In the genomic region with DNA sequence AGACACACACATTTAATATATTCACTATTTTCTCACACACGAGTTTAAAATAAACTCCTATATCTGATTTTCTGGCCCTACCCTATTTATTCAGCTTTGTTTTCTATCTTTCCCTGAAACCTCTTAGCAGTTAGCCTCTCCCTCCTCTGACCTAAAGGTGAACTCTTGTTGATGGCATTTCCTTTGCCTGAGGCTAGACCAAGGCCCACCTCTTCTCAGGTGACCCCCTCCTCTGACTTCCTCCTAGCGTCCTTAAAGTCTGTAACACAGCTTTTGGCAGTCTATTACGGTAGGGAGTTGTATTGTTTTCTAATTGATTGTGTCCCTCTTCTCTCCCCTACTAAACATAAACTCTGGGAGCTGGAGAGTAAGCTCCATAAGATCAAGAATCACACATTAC, we compare ENCODE assay signal across 1 cellular context.
TF ChIP-seq lines count a peak whose summit lies in the region.

No MANE protein-coding gene starts in this region.

TF ChIP-seq in GM23338, 12 proteins besides CTCF, POLR2A, EP300 and RAD21 (continued from another document):
- TF ChIP-seq, protein P1, sequence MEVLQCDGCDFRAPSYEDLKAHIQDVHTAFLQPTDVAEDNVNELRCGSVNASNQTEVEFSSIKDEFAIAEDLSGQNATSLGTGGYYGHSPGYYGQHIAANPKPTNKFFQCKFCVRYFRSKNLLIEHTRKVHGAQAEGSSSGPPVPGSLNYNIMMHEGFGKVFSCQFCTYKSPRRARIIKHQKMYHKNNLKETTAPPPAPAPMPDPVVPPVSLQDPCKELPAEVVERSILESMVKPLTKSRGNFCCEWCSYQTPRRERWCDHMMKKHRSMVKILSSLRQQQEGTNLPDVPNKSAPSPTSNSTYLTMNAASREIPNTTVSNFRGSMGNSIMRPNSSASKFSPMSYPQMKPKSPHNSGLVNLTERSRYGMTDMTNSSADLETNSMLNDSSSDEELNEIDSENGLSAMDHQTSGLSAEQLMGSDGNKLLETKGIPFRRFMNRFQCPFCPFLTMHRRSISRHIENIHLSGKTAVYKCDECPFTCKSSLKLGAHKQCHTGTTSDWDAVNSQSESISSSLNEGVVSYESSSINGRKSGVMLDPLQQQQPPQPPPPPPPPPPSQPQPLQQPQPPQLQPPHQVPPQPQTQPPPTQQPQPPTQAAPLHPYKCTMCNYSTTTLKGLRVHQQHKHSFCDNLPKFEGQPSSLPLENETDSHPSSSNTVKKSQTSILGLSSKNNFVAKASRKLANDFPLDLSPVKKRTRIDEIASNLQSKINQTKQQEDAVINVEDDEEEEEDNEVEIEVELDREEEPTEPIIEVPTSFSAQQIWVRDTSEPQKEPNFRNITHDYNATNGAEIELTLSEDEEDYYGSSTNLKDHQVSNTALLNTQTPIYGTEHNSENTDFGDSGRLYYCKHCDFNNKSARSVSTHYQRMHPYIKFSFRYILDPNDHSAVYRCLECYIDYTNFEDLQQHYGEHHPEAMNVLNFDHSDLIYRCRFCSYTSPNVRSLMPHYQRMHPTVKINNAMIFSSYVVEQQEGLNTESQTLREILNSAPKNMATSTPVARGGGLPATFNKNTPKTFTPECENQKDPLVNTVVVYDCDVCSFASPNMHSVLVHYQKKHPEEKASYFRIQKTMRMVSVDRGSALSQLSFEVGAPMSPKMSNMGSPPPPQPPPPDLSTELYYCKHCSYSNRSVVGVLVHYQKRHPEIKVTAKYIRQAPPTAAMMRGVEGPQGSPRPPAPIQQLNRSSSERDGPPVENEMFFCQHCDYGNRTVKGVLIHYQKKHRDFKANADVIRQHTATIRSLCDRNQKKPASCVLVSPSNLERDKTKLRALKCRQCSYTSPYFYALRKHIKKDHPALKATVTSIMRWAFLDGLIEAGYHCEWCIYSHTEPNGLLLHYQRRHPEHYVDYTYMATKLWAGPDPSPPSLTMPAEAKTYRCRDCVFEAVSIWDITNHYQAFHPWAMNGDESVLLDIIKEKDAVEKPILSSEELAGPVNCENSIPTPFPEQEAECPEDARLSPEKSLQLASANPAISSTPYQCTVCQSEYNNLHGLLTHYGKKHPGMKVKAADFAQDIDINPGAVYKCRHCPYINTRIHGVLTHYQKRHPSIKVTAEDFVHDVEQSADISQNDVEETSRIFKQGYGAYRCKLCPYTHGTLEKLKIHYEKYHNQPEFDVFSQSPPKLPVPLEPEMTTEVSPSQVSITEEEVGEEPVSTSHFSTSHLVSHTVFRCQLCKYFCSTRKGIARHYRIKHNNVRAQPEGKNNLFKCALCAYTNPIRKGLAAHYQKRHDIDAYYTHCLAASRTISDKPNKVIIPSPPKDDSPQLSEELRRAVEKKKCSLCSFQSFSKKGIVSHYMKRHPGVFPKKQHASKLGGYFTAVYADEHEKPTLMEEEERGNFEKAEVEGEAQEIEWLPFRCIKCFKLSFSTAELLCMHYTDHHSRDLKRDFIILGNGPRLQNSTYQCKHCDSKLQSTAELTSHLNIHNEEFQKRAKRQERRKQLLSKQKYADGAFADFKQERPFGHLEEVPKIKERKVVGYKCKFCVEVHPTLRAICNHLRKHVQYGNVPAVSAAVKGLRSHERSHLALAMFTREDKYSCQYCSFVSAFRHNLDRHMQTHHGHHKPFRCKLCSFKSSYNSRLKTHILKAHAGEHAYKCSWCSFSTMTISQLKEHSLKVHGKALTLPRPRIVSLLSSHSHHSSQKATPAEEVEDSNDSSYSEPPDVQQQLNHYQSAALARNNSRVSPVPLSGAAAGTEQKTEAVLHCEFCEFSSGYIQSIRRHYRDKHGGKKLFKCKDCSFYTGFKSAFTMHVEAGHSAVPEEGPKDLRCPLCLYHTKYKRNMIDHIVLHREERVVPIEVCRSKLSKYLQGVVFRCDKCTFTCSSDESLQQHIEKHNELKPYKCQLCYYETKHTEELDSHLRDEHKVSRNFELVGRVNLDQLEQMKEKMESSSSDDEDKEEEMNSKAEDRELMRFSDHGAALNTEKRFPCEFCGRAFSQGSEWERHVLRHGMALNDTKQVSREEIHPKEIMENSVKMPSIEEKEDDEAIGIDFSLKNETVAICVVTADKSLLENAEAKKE (CRISPR knock-in tag; IDR thresholded peaks at IDR 0.05), result no peak
